Comparison of ENCODE assay signal across 27 cellular contexts in the genomic region with DNA sequence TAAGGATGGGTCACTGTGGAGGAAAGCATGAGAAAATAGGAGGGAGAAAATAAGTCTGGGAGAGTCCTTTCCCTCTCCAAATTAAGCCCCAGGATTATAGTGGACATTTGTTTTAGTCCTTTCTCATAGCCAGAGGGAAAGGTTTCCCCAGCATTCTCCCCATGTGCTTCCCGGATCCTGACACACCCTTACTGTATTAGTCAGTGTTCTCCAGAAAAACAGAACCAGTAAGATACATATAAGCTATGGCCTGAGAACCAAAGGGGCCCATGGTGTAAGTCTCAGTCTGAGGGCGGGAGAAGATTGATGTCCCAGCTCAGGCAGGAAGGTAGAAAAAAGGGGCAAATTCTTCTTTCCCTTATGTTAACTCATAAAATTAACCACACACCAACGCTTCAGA. TPM values are rescaled to one million over a fixed set of nuclear protein-coding genes. Genes with fewer than 3 reads are reported as not detected.
A peak's percentile ranks its signal among the peaks of the same experiment; 100 is the strongest.
DNase-seq lines count a peak whose midpoint lies in the region; ATAC-seq, FAIRE-seq and TF ChIP-seq lines count a peak whose summit lies in the region.
"Had no signal": no experiment of that assay in that cellular context is flagged by ENCODE, and none has a peak within 500 bp of the region (broad histone marks: within the 10 kb centered on the region; RNA-seq: fewer than 3 reads in every experiment).

No MANE protein-coding gene starts in this region.

- no peak overlapping the region for H3K27ac ChIP-seq in RWPE1
- no peak overlapping the region for H3K27ac ChIP-seq in fibroblast of lung (ENCODE audit: insufficient read depth, low read length)
- H3K27ac ChIP-seq in osteoblast (ENCODE audit: low read depth, low read length) = no peak overlapping the region
- no peak overlapping the region for H3K27ac ChIP-seq in small intestine (ENCODE audit: low read depth in 1 of 2, low read length in 1 of 2)
- H3K27ac ChIP-seq in tibial artery = no peak overlapping the region
- H3K27ac ChIP-seq: cardiac muscle cell, vagina had no signal

- H3K27me3 ChIP-seq in fibroblast of lung (ENCODE audit: control insufficient read depth, insufficient read depth, low read length) (no peaks in the 10 kb centered on the region), osteoblast (ENCODE audit: insufficient read depth, low read length) (no peaks in the 10 kb centered on the region), small intestine (ENCODE audit: control insufficient read depth in 2 of 2, insufficient read depth in 2 of 2, low read length in 2 of 2) (no peaks in the 10 kb centered on the region), tibial artery (no peaks in the 10 kb centered on the region)
- H3K27me3 ChIP-seq: vagina had no signal

- FAIRE-seq in small intestine (lab: Jason Lieb, UNC) = no peak
- FAIRE-seq: K562 had no signal

- no peaks in the 10 kb centered on the region for H4K20me1 ChIP-seq in fibroblast of lung (ENCODE audit: control insufficient read depth, extremely low read depth, insufficient read depth, low read length)
- no peaks in the 10 kb centered on the region for H4K20me1 ChIP-seq in osteoblast (ENCODE audit: insufficient read depth, low read length)

- TF ChIP-seq CTCF in RWPE1 (conservative IDR thresholded peaks at IDR 0.05; ENCODE audit: low read depth) (no peak), fibroblast of lung (conservative IDR thresholded peaks at IDR 0.05 in 1 of 2, IDR thresholded peaks at IDR 0.05 in 1 of 2; ENCODE audit: low read depth in 1 of 2, low read length in 2 of 2) (no peak), osteoblast (IDR thresholded peaks at IDR 0.05; ENCODE audit: extremely low read depth, low read depth, low read length) (no peak), tibial artery (IDR thresholded peaks at IDR 0.05) (no peak)

- H3K36me3 ChIP-seq in fibroblast of lung (ENCODE audit: control insufficient read depth, insufficient read depth, low read length) (no peaks in the 10 kb centered on the region), osteoblast (ENCODE audit: insufficient read depth, low read length) (no peaks in the 10 kb centered on the region), small intestine (ENCODE audit: control insufficient read depth in 2 of 2, insufficient read depth in 2 of 2, low read length in 2 of 2) (no peaks in the 10 kb centered on the region), tibial artery (no peaks in the 10 kb centered on the region)
- H3K36me3 ChIP-seq: cardiac muscle cell, vagina had no signal

- H3K79me2 ChIP-seq in fibroblast of lung (ENCODE audit: control insufficient read depth, insufficient read depth, low read length) = no peaks in the 10 kb centered on the region
- no peaks in the 10 kb centered on the region for H3K79me2 ChIP-seq in osteoblast (ENCODE audit: insufficient read depth, low read length)

- POLR2A ChIA-PET in RWPE1 (lab: Yijun Ruan, JAX; ENCODE audit: low non-redundant PET) = no interaction called here

- no peak overlapping the region for H2AFZ ChIP-seq in fibroblast of lung (ENCODE audit: low read length)
- H2AFZ ChIP-seq in osteoblast (ENCODE audit: low read length) = no peak overlapping the region

- H3K4me1 ChIP-seq in fibroblast of lung (ENCODE audit: control insufficient read depth, extremely low read depth, insufficient read depth, low read length) (no peaks in the 10 kb centered on the region), osteoblast (ENCODE audit: insufficient read depth, low read length) (peaks cover 3% of the 10 kb centered on the region), small intestine (ENCODE audit: control insufficient read depth in 2 of 2, insufficient read depth in 1 of 2, low read depth in 1 of 2, low read length in 1 of 2) (no peaks in the 10 kb centered on the region), tibial artery (peaks cover 0 to 25% (median 0%) of the 10 kb centered on the region in 4 donors)
- H3K4me1 ChIP-seq: vagina had no signal

- intact Hi-C loops in tibial artery (cut with DNase I; ENCODE audit: low total_unique reads) = no loop called here

- DNase-seq in EL (peak; percentile 23), RWPE1 (ENCODE audit: low spot score) (peak; percentile 65), fibroblast of lung (ENCODE audit: low read depth in 2 of 2) (peak; percentile 20 to 60), osteoblast (ENCODE audit: insufficient read length, low spot score, missing footprints) (peak; percentile 25), small intestine (no peak), cerebellum (ENCODE audit: low spot score) (no peak), tibial artery (no peak)
- DNase-seq: activated CD4-positive, alpha-beta T cell treated with anti-CD3 and anti-CD28 coated beads for 4 hours; activated CD8-positive, alpha-beta memory T cell treated with anti-CD3 and anti-CD28 coated beads for 24 hours; activated gamma-delta T cell treated with Interleukin-2 at 50 U/mL for 16 hours; activated naive CD8-positive, alpha-beta T cell treated with anti-CD3 and anti-CD28 coated beads, Interleukin-2, amount 50 U/mL, for 24 hours; activated T-cell treated with anti-CD3 and anti-CD28 coated beads, Interleukin-2, amount 50 U/mL, for 24 hours; C1 segment of cervical spinal cord; Calu3; naive B cell; NCI-H146; NCI-H524 treated with DMSO at 0.1 percent for 48 hours; nucleus accumbens; stimulated activated CD4-positive, alpha-beta T cell treated with anti-CD3 and anti-CD28 coated beads, Interleukin-4, amount 100 ng/mL, for 4 hours; stimulated activated naive CD4-positive, alpha-beta T cell had no signal

- H3K4me3 ChIP-seq in fibroblast of lung (replicated peaks in 1 of 4; ENCODE audit: control extremely low read depth in 1 of 4, insufficient read depth in 1 of 4, low read depth in 3 of 4, low read length in 4 of 4) (no peak overlapping the region), osteoblast (ENCODE audit: insufficient read depth, low read length) (no peak overlapping the region), small intestine (ENCODE audit: low read depth in 1 of 2, low read length in 2 of 2) (no peak overlapping the region), tibial artery (no peak overlapping the region)
- H3K4me3 ChIP-seq: cardiac muscle cell, K562, vagina had no signal

- WGBS in small intestine, 3 donors = 78 to 85% (median 80%) methylated on average over 3 of the region's 3 CpGs

- H3K4me2 ChIP-seq in fibroblast of lung (ENCODE audit: extremely low read depth, insufficient read depth, low read length) (no peak overlapping the region), osteoblast (ENCODE audit: insufficient read depth, low read length) (no peak overlapping the region)

- CTCF ChIA-PET in RWPE1 (lab: Yijun Ruan, JAX) = interaction anchor here (0.6 kb wide), 1 partner anchor 187 kb away, joined by 3 read pairs; no protein-coding TSS in a partner anchor

- no peak overlapping the region for H3K9ac ChIP-seq in fibroblast of lung (ENCODE audit: insufficient read depth, low read length)

- H3K9me3 ChIP-seq in fibroblast of lung (ENCODE audit: control insufficient read depth, insufficient read depth, low read depth, low read length) (no peaks in the 10 kb centered on the region), osteoblast (ENCODE audit: low read depth, low read length) (no peaks in the 10 kb centered on the region), small intestine (ENCODE audit: control insufficient read depth, low read depth) (no peaks in the 10 kb centered on the region), tibial artery (no peaks in the 10 kb centered on the region)
- H3K9me3 ChIP-seq: vagina had no signal

- no peak for ATAC-seq in HG02852 (IDR thresholded peaks at IDR 0.05; ENCODE audit: unreplicated experiment)
- ATAC-seq: activated naive CD8-positive, alpha-beta T cell treated with anti-CD3 and anti-CD28 coated beads, Interleukin-2, amount 50 U/mL, for 24 hours; K562; left lobe of liver had no signal

RNA-seq across cellular contexts. Expression of gene SPATA31D4, which starts 25.6 kb away (rescaled TPM):
- total RNA-seq in fibroblast of lung (not detected in 2 replicates), osteoblast (not detected in 2 replicates), cerebellum (not detected)
- polyA plus RNA-seq in fibroblast of lung (not detected in 2 replicates), small intestine (not detected)
- not detected in 2 replicates for polyA plus RNA-seq in fibroblast of lung (2012)
- not detected in 2 replicates for polyA minus RNA-seq in fibroblast of lung (ENCODE audit: low replicate concordance)
- total RNA-seq: Calu3, cardiac muscle cell, K562, left lobe of liver, mesenteric fat pad, temporal lobe, vagina had no signal
- polyA plus RNA-seq: cardiac muscle cell, K562 had no signal

RNA-seq across cellular contexts. Expression of gene SPATA31D3, which starts 40.7 kb away (rescaled TPM):
- total RNA-seq in fibroblast of lung (not detected in 2 replicates), osteoblast (not detected in 2 replicates), cerebellum (not detected)
- polyA plus RNA-seq in fibroblast of lung (not detected in 2 replicates), small intestine (not detected)
- not detected in 2 replicates for polyA plus RNA-seq in fibroblast of lung (2012)
- polyA minus RNA-seq in fibroblast of lung (ENCODE audit: low replicate concordance) = not detected in 2 replicates
- total RNA-seq: Calu3, cardiac muscle cell, K562, left lobe of liver, mesenteric fat pad, temporal lobe, vagina had no signal
- polyA plus RNA-seq: cardiac muscle cell, K562 had no signal

Comparison
In these comparisons a context has a peak if more than half of its experiments do, and no peak if none do; other contexts are left out.
1. DNase-seq: peak in EL (single experiment), RWPE1 (single experiment), fibroblast of lung (2 of 2) and osteoblast (single experiment); none in small intestine (single experiment), cerebellum (single experiment) and tibial artery (0 of 2).